Comparison of ENCODE assay signal across 1 cellular context in the genomic region with DNA sequence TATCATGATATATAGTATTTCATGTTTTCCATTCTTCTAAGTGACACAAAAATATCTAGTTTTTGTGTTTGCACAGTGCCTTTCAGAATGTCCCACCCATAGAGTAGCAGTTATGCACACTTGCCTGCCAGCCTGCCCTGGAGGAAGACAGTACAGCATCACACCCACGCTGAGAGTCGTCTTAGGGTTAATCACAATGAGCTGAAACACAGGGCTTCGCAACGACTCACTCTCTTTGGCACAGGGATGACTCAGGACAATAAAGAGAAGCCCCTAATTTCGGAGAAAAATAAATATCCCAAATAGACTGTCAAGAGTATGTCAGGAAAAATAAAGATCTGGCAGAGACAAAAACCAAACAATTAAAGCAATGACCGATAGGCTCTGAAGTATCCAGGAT.
TF ChIP-seq lines count a peak whose summit lies in the region.

No MANE protein-coding gene starts in this region.

TF ChIP-seq in HEK293T, 16 proteins besides CTCF, POLR2A, EP300 and RAD21:
- TF ChIP-seq SP1 (IDR thresholded peaks at IDR 0.05), result no peak
- TF ChIP-seq LEF1 (IDR thresholded peaks at IDR 0.05; ENCODE audit: borderline replicate concordance), result no peak
- TF ChIP-seq TARDBP (IDR thresholded peaks at IDR 0.05), result no peak
- TF ChIP-seq HDGF (IDR thresholded peaks at IDR 0.05; ENCODE audit: borderline replicate concordance), result no peak
- no peak for TF ChIP-seq FOXK2 (IDR thresholded peaks at IDR 0.05)
